ENCODE assay signal across 9 cellular contexts in the genomic region with DNA sequence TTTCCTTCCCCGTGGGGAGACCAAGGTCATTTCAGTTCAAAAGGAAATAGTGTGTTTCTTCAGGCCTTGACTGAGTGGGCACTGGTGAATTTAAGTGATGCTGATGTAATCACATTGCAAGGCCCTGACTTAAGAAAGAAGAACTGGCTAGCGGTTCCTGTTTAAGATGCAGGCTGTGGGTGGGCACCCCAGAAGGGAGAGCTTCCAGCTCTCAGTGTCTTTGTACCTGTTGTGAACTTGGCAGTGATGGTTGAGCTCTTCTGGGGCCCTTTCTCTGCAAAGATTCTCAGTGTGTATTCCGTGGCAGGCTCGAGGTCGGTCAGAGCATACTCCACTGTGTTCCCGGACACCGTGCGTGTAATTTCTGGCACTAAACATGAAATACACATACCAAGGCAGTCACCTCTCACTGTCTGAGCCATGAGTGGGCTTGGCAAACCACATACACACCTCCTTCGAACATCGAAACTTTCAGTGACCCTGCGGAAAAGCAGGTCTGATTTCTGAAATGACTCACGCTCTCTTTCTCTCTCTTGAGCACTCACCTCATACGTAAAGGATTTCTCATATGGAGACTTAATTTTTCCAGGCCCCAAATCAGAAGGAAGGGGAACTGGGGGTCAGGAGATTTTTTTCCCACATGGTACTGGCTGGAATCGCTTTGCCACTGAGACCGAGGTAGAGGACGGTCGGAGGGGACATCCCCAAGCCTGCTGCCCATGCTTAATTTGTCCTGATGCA.
DNase-seq lines count a peak whose midpoint lies in the region; ATAC-seq and TF ChIP-seq lines count a peak whose summit lies in the region.
"Had no signal": no experiment of that assay in that cellular context is flagged by ENCODE, and none has a peak within 500 bp of the region (broad histone marks: within the 10 kb centered on the region; RNA-seq: fewer than 3 reads in every experiment).

No MANE protein-coding gene starts in this region.

- POLR2A ChIA-PET in BJ (lab: Charles Lee), result no interaction called here

- DNase-seq in BJ (ENCODE audit: low read depth) (peak; percentile 41), left ventricle myocardium inferior (no peak), thoracic aorta (ENCODE audit: low spot score) (peak; percentile 38), RPMI8226 (no peak), Calu3 (no peak)
- peak in 2 of 3 experiments; percentile 36 to 42 for DNase-seq in activated CD8-positive, alpha-beta memory T cell treated with anti-CD3 and anti-CD28 coated beads for 48 hours (ENCODE audit: low read depth in 2 of 3, low spot score in 2 of 3)
- DNase-seq: upper lobe of left lung had no signal

- H3K27me3 Mint-ChIP-seq in Calu3 (ENCODE audit: unreplicated experiment), result peaks cover 27% of the 10 kb centered on the region

- ATAC-seq in GM19328 (IDR thresholded peaks at IDR 0.05; ENCODE audit: unreplicated experiment), result peak; percentile 93
- peak; percentile 81 for ATAC-seq in HG03196 (IDR thresholded peaks at IDR 0.05; ENCODE audit: unreplicated experiment)
- ATAC-seq in thoracic aorta (ENCODE audit: insufficient number of reproducible peaks, low FRiP score, low read depth), result peak; percentile 88

- no peaks in the 10 kb centered on the region for H3K4me1 Mint-ChIP-seq in Calu3 (ENCODE audit: low read depth, unreplicated experiment)

- no peak overlapping the region for H3K27ac Mint-ChIP-seq in Calu3 (ENCODE audit: unreplicated experiment)

- no peak overlapping the region for H3K4me3 Mint-ChIP-seq in Calu3 (ENCODE audit: low read depth, unreplicated experiment)

- H3K36me3 ChIP-seq in BJ (ENCODE audit: control insufficient read depth, insufficient read depth, low read length) (peaks cover 2% of the 10 kb centered on the region; the same call in 1 of the 2 replicates), left ventricle myocardium inferior (no peaks in the 10 kb centered on the region), thoracic aorta (no peaks in the 10 kb centered on the region)
- H3K36me3 ChIP-seq: upper lobe of left lung had no signal

- no peaks in the 10 kb centered on the region for H3K9me3 Mint-ChIP-seq in Calu3 (ENCODE audit: low read depth, unreplicated experiment)

- TF ChIP-seq CTCF in BJ (IDR thresholded peaks at IDR 0.05; ENCODE audit: insufficient read depth, low read depth, low read length), result no peak
- TF ChIP-seq CTCF in left ventricle myocardium inferior (IDR thresholded peaks at IDR 0.05; ENCODE audit: borderline replicate concordance), result no peak
- TF ChIP-seq CTCF in thoracic aorta (IDR thresholded peaks at IDR 0.05), result no peak
- no peak for TF ChIP-seq CTCF in Calu3 (IDR thresholded peaks at IDR 0.05; ENCODE audit: unreplicated experiment)

- H3K27ac ChIP-seq in left ventricle myocardium inferior (replicated peaks), result peak overlapping the region; percentile 30
- H3K27ac ChIP-seq in thoracic aorta, result peak overlapping the region; percentile 79 to 94
- H3K27ac ChIP-seq: upper lobe of left lung had no signal

- intact Hi-C loops in left ventricle myocardium inferior (cut with micrococcal nuclease) (no loop called here), Calu3 (cut with micrococcal nuclease; ENCODE audit: unreplicated experiment) (no loop called here)

- no TSS peak for BruUV-seq in Calu3 (replicated peaks; lab: Mats Ljungman, UMichigan)

- CTCF ChIA-PET in BJ (lab: Yijun Ruan, JAX) (no interaction called here), Calu3 (lab: Charles Lee) (no interaction called here)

- H3K4me3 ChIP-seq in BJ (ENCODE audit: low read depth, low read length), result no peak overlapping the region
- H3K4me3 ChIP-seq in left ventricle myocardium inferior, result no peak overlapping the region
- peak overlapping the region; percentile 37 for H3K4me3 ChIP-seq in thoracic aorta
- H3K4me3 ChIP-seq: upper lobe of left lung had no signal

- H3K9me3 ChIP-seq in left ventricle myocardium inferior (replicated peaks), result no peaks in the 10 kb centered on the region
- H3K9me3 ChIP-seq in thoracic aorta, result no peaks in the 10 kb centered on the region
- H3K9me3 ChIP-seq: upper lobe of left lung had no signal

- H3K27me3 ChIP-seq in BJ (ENCODE audit: control insufficient read depth, insufficient read depth, low read length), result no peaks in the 10 kb centered on the region
- H3K27me3 ChIP-seq in left ventricle myocardium inferior (ENCODE audit: low read depth), result peaks cover 16% of the 10 kb centered on the region
- H3K27me3 ChIP-seq in thoracic aorta (replicated peaks; ENCODE audit: insufficient read depth), result no peaks in the 10 kb centered on the region
- H3K27me3 ChIP-seq: upper lobe of left lung had no signal

- H3K4me1 ChIP-seq in left ventricle myocardium inferior (peaks cover 20% of the 10 kb centered on the region), thoracic aorta (ENCODE audit: control insufficient read depth in 1 of 2, low read depth in 2 of 2) (peaks cover 22 to 81% of the 10 kb centered on the region in 2 donors)

- H3K36me3 Mint-ChIP-seq in Calu3 (ENCODE audit: insufficient read depth, unreplicated experiment), result no peaks in the 10 kb centered on the region

Comparison
In these comparisons a context has a peak if more than half of its experiments do, and no peak if none do; other contexts are left out.
1. DNase-seq: peak in BJ (single experiment), activated CD8-positive, alpha-beta memory T cell treated with anti-CD3 and anti-CD28 coated beads for 48 hours (2 of 3) and thoracic aorta (single experiment); none in left ventricle myocardium inferior (single experiment), RPMI8226 (single experiment) and Calu3 (single experiment).
2. Peak in every context shown above with its lines, with median percentiles within 50 percentile points of each other: ATAC-seq.